Comparison of ENCODE assay signal across 8 cellular contexts in the genomic region with DNA sequence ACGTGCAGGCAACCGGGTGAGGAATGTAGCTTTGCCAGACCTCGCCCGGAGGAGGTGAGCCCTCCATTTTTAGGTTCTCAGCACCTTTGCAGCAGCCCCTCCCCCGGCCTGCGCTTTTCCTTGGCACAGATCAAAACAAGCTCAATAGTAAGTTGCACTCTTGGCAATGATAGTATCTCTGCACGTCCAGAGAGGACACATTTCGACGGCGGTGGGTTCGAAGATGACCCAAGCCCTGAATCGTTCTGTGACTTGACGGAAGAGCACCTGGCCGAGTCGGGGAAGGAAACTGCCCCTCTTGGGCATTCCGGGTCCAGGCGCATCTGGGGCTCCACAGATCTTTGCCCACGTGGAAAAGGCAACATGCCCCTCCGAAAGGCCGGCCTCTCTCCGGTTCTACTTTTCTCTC. TPM values are rescaled to one million over a fixed set of nuclear protein-coding genes. Genes with fewer than 3 reads are reported as not detected.
A peak's percentile ranks its signal among the peaks of the same experiment; 100 is the strongest.
DNase-seq lines count a peak whose midpoint lies in the region; ATAC-seq and TF ChIP-seq lines count a peak whose summit lies in the region.
"Had no signal": no experiment of that assay in that cellular context is flagged by ENCODE, and none has a peak within 500 bp of the region (broad histone marks: within the 10 kb centered on the region; RNA-seq: fewer than 3 reads in every experiment).

No MANE protein-coding gene starts in this region.

- intact Hi-C loops in Panc1 (cut with micrococcal nuclease; ENCODE audit: unreplicated experiment) (loop anchor here (10.0 kb wide), 1 partner anchor 424 kb away; no protein-coding TSS in a partner anchor), right cardiac atrium (cut with DNase I) (loop anchor here (1.0 to 5.0 kb wide), 4 partner anchors 353 to 427 kb away; no protein-coding TSS in a partner anchor)

- H3K27me3 ChIP-seq in Panc1 (ENCODE audit: control insufficient read depth, insufficient read depth, low read length) (peaks cover 23% of the 10 kb centered on the region), right cardiac atrium (ENCODE audit: control insufficient read depth, insufficient read depth) (no peaks in the 10 kb centered on the region)

- H3K4me3 ChIP-seq in Panc1 (ENCODE audit: low read depth in 2 of 2, low read length in 2 of 2): peak overlapping the region; percentile 35 to 52; a peak in 3 of 4 replicates
- H3K4me3 ChIP-seq in right cardiac atrium (ENCODE audit: low read length): peak overlapping the region; percentile 55
- peak overlapping the region; percentile 61 for H3K4me3 ChIP-seq in skeletal muscle cell (ENCODE audit: low read depth, low read length)

- no TSS peak for BruUV-seq in Panc1 (replicated peaks; lab: Mats Ljungman, UMichigan)

- 11% methylated on average over 21 of the region's 21 CpGs for WGBS in right cardiac atrium

- TF ChIP-seq CTCF in Panc1 (IDR thresholded peaks at IDR 0.05): no peak

- peak overlapping the region; percentile 28; the same call in 1 of the 2 replicates for H3K9ac ChIP-seq in ES-I3 (ENCODE audit: low read depth, low read length)

- no peak overlapping the region for H3K27ac ChIP-seq in Panc1 (ENCODE audit: low read length)
- no peak overlapping the region for H3K27ac ChIP-seq in right cardiac atrium (ENCODE audit: low read length)

- no peak for ATAC-seq in Panc1
- ATAC-seq in right cardiac atrium: no peak
- no peak for ATAC-seq in HG02870 (IDR thresholded peaks at IDR 0.05; ENCODE audit: unreplicated experiment)

- in situ Hi-C loops in Panc1 (cut with HindIII; ENCODE audit: low pct_unique_long_range_greater_than_20kb, low sequenced_read_pairs): no loop called here

- H3K4me1 ChIP-seq in ES-I3 (ENCODE audit: insufficient read depth, low read length) (peaks cover 14% of the 10 kb centered on the region), Panc1 (ENCODE audit: control insufficient read depth, insufficient read depth, low read length) (peaks cover 13% of the 10 kb centered on the region), right cardiac atrium (ENCODE audit: control insufficient read depth, insufficient read depth, low read length) (peaks cover 2% of the 10 kb centered on the region)

- POLR2A ChIA-PET in Panc1 (lab: Charles Lee): interaction anchor here (0.5 kb wide), 1 partner anchor 80 kb away, joined by 3 read pairs; no protein-coding TSS in a partner anchor

- CTCF ChIA-PET in Panc1 (lab: Charles Lee): interaction anchor here (0.6 to 1.0 kb wide), 3 partner anchors 329 to 426 kb away, joined by 3 to 4 read pairs (median 4); no protein-coding TSS in a partner anchor

- DNase-seq in Panc1 (ENCODE audit: low read depth, low spot score) (no peak), right cardiac atrium (no peak), skeletal muscle cell (ENCODE audit: low read depth) (no peak), retina (no peak), nucleus accumbens (lab: John Stamatoyannopoulos, UW) (no peak)

- H3K36me3 ChIP-seq in ES-I3 (ENCODE audit: insufficient read depth, low read length) (no peaks in the 10 kb centered on the region), Panc1 (ENCODE audit: control insufficient read depth, insufficient read depth, low read length) (no peaks in the 10 kb centered on the region)

- H3K9me3 ChIP-seq in ES-I3 (ENCODE audit: control insufficient read depth, insufficient read depth, low read length) (no peaks in the 10 kb centered on the region), Panc1 (ENCODE audit: control insufficient read depth, insufficient read depth, low read depth, low read length) (no peaks in the 10 kb centered on the region), right cardiac atrium (ENCODE audit: control insufficient read depth, low read length) (no peaks in the 10 kb centered on the region)

RNA-seq across cellular contexts. Expression of a gene that starts 0.9 kb away (rescaled TPM):
- total RNA-seq in Panc1 (2021; ENCODE audit: unreplicated experiment) (not detected), right cardiac atrium (under 1 TPM; 0.26 to 0.74 (median 0.54) TPM)
- polyA plus RNA-seq in Panc1 (2012; ENCODE audit: insufficient read length): not detected
- polyA plus RNA-seq in right cardiac atrium: 0.14 TPM
- total RNA-seq: dermis microvascular lymphatic vessel endothelial cell had no signal
